8 cellular contexts compared by ENCODE assay signal in genomic region chr1:198929961-198930599, GRCh38.
DNase-seq lines count a peak whose midpoint lies in the region; ATAC-seq and TF ChIP-seq lines count a peak whose summit lies in the region.

No MANE protein-coding gene starts in this region.

- no peak overlapping the region for H3K14ac ChIP-seq in mesenchymal stem cell (ENCODE audit: low read length in 2 of 2)

- no peak overlapping the region for H2AK5ac ChIP-seq in mesenchymal stem cell (ENCODE audit: low read length, severe bottlenecking)

- ATAC-seq in activated CD8-positive, alpha-beta memory T cell treated with anti-CD3 and anti-CD28 coated beads, Interleukin-2, amount 10 ng/mL, durations not matched to agents 7 days and 5 days, result peak; percentile 54
- peak; percentile 54 for ATAC-seq in HG02870 (IDR thresholded peaks at IDR 0.05; ENCODE audit: unreplicated experiment)

- no peak for DNase-seq in activated CD8-positive, alpha-beta memory T cell treated with anti-CD3 and anti-CD28 coated beads, Interleukin-2, amount 10 ng/mL, durations not matched to agents 7 days and 5 days
- no peak for DNase-seq in activated CD8-positive, alpha-beta memory T cell treated with anti-CD3 and anti-CD28 coated beads for 24 hours
- DNase-seq in NCI-H69 (lab: John Stamatoyannopoulos, UW) (peak; percentile 80), brain microvascular endothelial cell (peak; percentile 31), mesenchymal stem cell (peak; percentile 78), HEK293T (ENCODE audit: extremely low spot score) (no peak)
- no peak for DNase-seq in activated CD8-positive, alpha-beta memory T cell treated with anti-CD3 and anti-CD28 coated beads, Interleukin-2, amount 50 U/mL, for 48 hours

- H3K9me3 Mint-ChIP-seq in activated CD8-positive, alpha-beta memory T cell treated with anti-CD3 and anti-CD28 coated beads, Interleukin-2, amount 10 ng/mL, durations not matched to agents 7 days and 5 days (ENCODE audit: low read depth), result no peaks in the 10 kb centered on the region

- no peak overlapping the region for H3K9ac ChIP-seq in mesenchymal stem cell (ENCODE audit: low read length)

- H2BK15ac ChIP-seq in mesenchymal stem cell (ENCODE audit: low read depth, poor library complexity, severe bottlenecking), result no peak overlapping the region

- peaks cover 46% of the 10 kb centered on the region for H3K4me1 Mint-ChIP-seq in activated CD8-positive, alpha-beta memory T cell treated with anti-CD3 and anti-CD28 coated beads, Interleukin-2, amount 10 ng/mL, durations not matched to agents 7 days and 5 days

- no peak overlapping the region for H4K91ac ChIP-seq in mesenchymal stem cell (ENCODE audit: low read length)

- H2BK5ac ChIP-seq in mesenchymal stem cell (ENCODE audit: low read depth, low read length, poor library complexity, severe bottlenecking), result no peak overlapping the region

- H3K4ac ChIP-seq in mesenchymal stem cell (ENCODE audit: low read depth in 1 of 2, low read length in 2 of 2), result peak overlapping the region in 1 of 2 experiments; percentile 41

- H3K4me3 ChIP-seq in brain microvascular endothelial cell (ENCODE audit: low read depth, low read length) (peak overlapping the region; percentile 34), mesenchymal stem cell (ENCODE audit: insufficient read depth in 1 of 2, low read depth in 1 of 2, low read length in 2 of 2) (no peak overlapping the region)

- H3K4me1 ChIP-seq in mesenchymal stem cell (ENCODE audit: control insufficient read depth, insufficient read depth, low read depth, low read length), result no peaks in the 10 kb centered on the region

- H3K36me3 Mint-ChIP-seq in activated CD8-positive, alpha-beta memory T cell treated with anti-CD3 and anti-CD28 coated beads, Interleukin-2, amount 10 ng/mL, durations not matched to agents 7 days and 5 days, result peaks cover 33% of the 10 kb centered on the region

- H3K23ac ChIP-seq in mesenchymal stem cell (ENCODE audit: low read length in 2 of 2), result no peak overlapping the region

- H3K9me3 ChIP-seq in mesenchymal stem cell (ENCODE audit: control insufficient read depth, low read length), result no peaks in the 10 kb centered on the region

- CTCF ChIA-PET in activated CD8-positive, alpha-beta memory T cell treated with anti-CD3 and anti-CD28 coated beads, Interleukin-2, amount 10 ng/mL, durations not matched to agents 7 days and 5 days (lab: Charles Lee), result interaction anchor here (3.1 kb wide), 1 partner anchor 183 kb away, joined by 10 read pairs; no protein-coding TSS in a partner anchor
- CTCF ChIA-PET in HEK293T (lab: Yijun Ruan, JAX), result interaction anchor here (0.5 kb wide), 1 partner anchor 655 kb away, joined by 3 read pairs; no protein-coding TSS in a partner anchor

- peak overlapping the region; percentile 71 for H3K4me2 ChIP-seq in mesenchymal stem cell (ENCODE audit: low read length, poor library complexity, severe bottlenecking)

- H3K4me3 Mint-ChIP-seq in activated CD8-positive, alpha-beta memory T cell treated with anti-CD3 and anti-CD28 coated beads, Interleukin-2, amount 10 ng/mL, durations not matched to agents 7 days and 5 days, result peak overlapping the region; percentile 62

- no peak overlapping the region for H2BK12ac ChIP-seq in mesenchymal stem cell (ENCODE audit: low read length in 2 of 2)

- in situ Hi-C loops in brain microvascular endothelial cell (cut with HindIII; ENCODE audit: low pct_ligation_motif_present, low sequenced_read_pairs), result no loop called here

- no peak overlapping the region for H2AFZ ChIP-seq in mesenchymal stem cell (ENCODE audit: low read depth, low read length)

- H3K27ac ChIP-seq in brain microvascular endothelial cell (peak overlapping the region; percentile 36), mesenchymal stem cell (ENCODE audit: low read length, poor library complexity, severe bottlenecking) (peak overlapping the region; percentile 67)

- no peak overlapping the region for H2BK120ac ChIP-seq in mesenchymal stem cell (ENCODE audit: low read depth, low read length)

- H3K27ac Mint-ChIP-seq in activated CD8-positive, alpha-beta memory T cell treated with anti-CD3 and anti-CD28 coated beads, Interleukin-2, amount 10 ng/mL, durations not matched to agents 7 days and 5 days, result peak overlapping the region; percentile 61

- H4K8ac ChIP-seq in mesenchymal stem cell (ENCODE audit: low read length), result no peak overlapping the region

- WGBS in mesenchymal stem cell, result 6% methylated on average over 6 of the region's 9 CpGs

- POLR2A ChIA-PET in HEK293T (lab: Yijun Ruan, JAX), result no interaction called here

- peaks cover 2% of the 10 kb centered on the region for H3K36me3 ChIP-seq in brain microvascular endothelial cell (replicated peaks)
- H3K36me3 ChIP-seq in mesenchymal stem cell (ENCODE audit: control insufficient read depth in 1 of 2, insufficient read depth in 2 of 2, low read depth in 1 of 2, low read length in 2 of 2), result no peaks in the 10 kb centered on the region

- H3K27me3 ChIP-seq in brain microvascular endothelial cell (replicated peaks) (no peaks in the 10 kb centered on the region), mesenchymal stem cell (ENCODE audit: control insufficient read depth in 1 of 2, insufficient read depth in 1 of 2, low read length in 2 of 2) (no peaks in the 10 kb centered on the region)

- H3K79me1 ChIP-seq in mesenchymal stem cell (replicated peaks; ENCODE audit: low read length, poor library complexity, severe bottlenecking), result no peaks in the 10 kb centered on the region

- no peak for TF ChIP-seq CTCF in brain microvascular endothelial cell (IDR thresholded peaks at IDR 0.05; ENCODE audit: low read depth, low read length, missing control alignments)

- no peak overlapping the region for H3K18ac ChIP-seq in mesenchymal stem cell (ENCODE audit: low read depth in 1 of 2, low read length in 2 of 2)

- H3K27me3 Mint-ChIP-seq in activated CD8-positive, alpha-beta memory T cell treated with anti-CD3 and anti-CD28 coated beads, Interleukin-2, amount 10 ng/mL, durations not matched to agents 7 days and 5 days, result no peaks in the 10 kb centered on the region

TF ChIP-seq in HEK293T, 16 proteins besides CTCF, POLR2A, EP300 and RAD21:
- no peak for TF ChIP-seq BHLHE40 (IDR thresholded peaks at IDR 0.05; ENCODE audit: borderline replicate concordance)

Comparison
In these comparisons a context has a peak if more than half of its experiments do, and no peak if none do; other contexts are left out.
1. DNase-seq: peak in NCI-H69 (single experiment), brain microvascular endothelial cell (single experiment) and mesenchymal stem cell (single experiment); none in activated CD8-positive, alpha-beta memory T cell treated with anti-CD3 and anti-CD28 coated beads, Interleukin-2, amount 10 ng/mL, durations not matched to agents 7 days and 5 days (single experiment), activated CD8-positive, alpha-beta memory T cell treated with anti-CD3 and anti-CD28 coated beads for 24 hours (single experiment), HEK293T (single experiment) and activated CD8-positive, alpha-beta memory T cell treated with anti-CD3 and anti-CD28 coated beads, Interleukin-2, amount 50 U/mL, for 48 hours (single experiment).